Comparison of ENCODE assay signal across 8 cellular contexts in the genomic region with DNA sequence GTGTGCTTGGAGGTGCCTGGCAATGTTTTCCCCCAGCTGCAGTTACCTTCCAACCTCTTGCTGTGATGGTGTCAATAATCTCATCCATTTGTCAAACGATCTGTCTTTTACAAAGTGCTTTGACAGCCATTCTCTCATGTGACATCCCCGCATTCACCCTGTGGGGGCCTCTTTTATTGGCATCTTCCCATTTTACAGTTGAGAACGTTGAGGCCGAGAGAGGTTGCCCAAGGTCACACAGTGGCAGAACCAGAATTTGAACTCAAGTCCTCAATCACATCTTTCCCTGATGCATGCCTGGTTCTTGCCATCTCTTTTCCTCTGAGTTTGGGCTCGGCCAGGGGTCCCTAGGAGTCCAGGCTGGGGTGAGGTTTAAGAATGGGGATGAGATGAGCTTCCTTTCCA. TPM values are rescaled to one million over a fixed set of nuclear protein-coding genes. Genes with fewer than 3 reads are reported as not detected.
DNase-seq lines count a peak whose midpoint lies in the region; ATAC-seq, FAIRE-seq and TF ChIP-seq lines count a peak whose summit lies in the region.

No MANE protein-coding gene starts in this region.

- peaks cover 40% of the 10 kb centered on the region for H3K36me3 Mint-ChIP-seq in MCF 10A (ENCODE audit: insufficient read depth, unreplicated experiment)

- peak overlapping the region; percentile 21 for H3K4me2 ChIP-seq in mesendoderm (ENCODE audit: low read length)

- H3K56ac ChIP-seq in mesendoderm (ENCODE audit: low read length): peak overlapping the region; percentile 97

- H3K9ac ChIP-seq in mesendoderm (ENCODE audit: low read length): peak overlapping the region; percentile 90

- H3K4me3 ChIP-seq in cardiac muscle cell: peak overlapping the region; percentile 64
- peak overlapping the region; percentile 88 for H3K4me3 ChIP-seq in mesendoderm (ENCODE audit: low read length)
- H3K4me3 ChIP-seq in upper lobe of right lung: peak overlapping the region; percentile 99

- intact Hi-C loops in left cardiac atrium (cut with DNase I) (no loop called here), MCF 10A (cut with micrococcal nuclease) (loop anchor here (2.0 kb wide), 2 partner anchors 48 to 112 kb away; partner anchors contain the start of genes CDIPT and KCTD13), upper lobe of right lung (cut with DNase I) (no loop called here)

- peaks cover 27% of the 10 kb centered on the region for H3K79me1 ChIP-seq in mesendoderm (ENCODE audit: low read length)

- H2BK15ac ChIP-seq in mesendoderm (replicated peaks; ENCODE audit: low read depth): no peak overlapping the region

- H3K9me3 ChIP-seq in cardiac muscle cell (ENCODE audit: low read depth) (no peaks in the 10 kb centered on the region), upper lobe of right lung (no peaks in the 10 kb centered on the region)

- H3K36me3 ChIP-seq in cardiac muscle cell (peaks cover 13% of the 10 kb centered on the region), mesendoderm (ENCODE audit: control insufficient read depth, insufficient read depth, low read length) (peaks cover 4% of the 10 kb centered on the region), upper lobe of right lung (peaks cover 40% of the 10 kb centered on the region)

- H3K4me1 Mint-ChIP-seq in MCF 10A (ENCODE audit: insufficient read depth, unreplicated experiment): peaks cover 27% of the 10 kb centered on the region

- no peak overlapping the region for H3K4ac ChIP-seq in mesendoderm (ENCODE audit: low read depth, low read length)

- peaks cover 28% of the 10 kb centered on the region for H3K79me2 ChIP-seq in mesendoderm (ENCODE audit: control insufficient read depth, insufficient read depth, low read length)

- POLR2A ChIA-PET in MCF 10A (lab: Yijun Ruan, JAX): interaction anchor here (0.6 to 5.8 kb wide), 16 partner anchors 7 to 185 kb away, joined by 3 to 75 read pairs (median 4); partner anchors contain the start of genes ALDOA, ASPHD1, HIRIP3 and INO80E

- H3K18ac ChIP-seq in mesendoderm (ENCODE audit: low read length): no peak overlapping the region

- no peaks in the 10 kb centered on the region for H3K27me3 ChIP-seq in cardiac muscle cell
- no peaks in the 10 kb centered on the region for H3K27me3 ChIP-seq in mesendoderm (ENCODE audit: insufficient read depth, low read length, poor library complexity)
- H3K27me3 ChIP-seq in upper lobe of right lung: no peaks in the 10 kb centered on the region

- H2AK5ac ChIP-seq in mesendoderm (ENCODE audit: low read length): no peak overlapping the region

- WGBS in mesendoderm (ENCODE audit: extremely low coverage, insufficient coverage, low lambda C conversion rate): no CpG with 5 or more reads among the region's 5 CpGs

- H2BK120ac ChIP-seq in mesendoderm (ENCODE audit: low read depth, low read length): no peak overlapping the region

- H3K23ac ChIP-seq in mesendoderm (ENCODE audit: low read length): no peak overlapping the region

- no TSS peak for BruUV-seq in MCF 10A (replicated peaks; lab: Mats Ljungman, UMichigan)

- H2BK5ac ChIP-seq in mesendoderm (ENCODE audit: low read length): no peak overlapping the region

- H3K27ac Mint-ChIP-seq in MCF 10A (ENCODE audit: low read depth, unreplicated experiment): peak overlapping the region; percentile 98

- peaks cover 17% of the 10 kb centered on the region for H3K4me1 ChIP-seq in cardiac muscle cell (ENCODE audit: low read depth)
- peaks cover 12% of the 10 kb centered on the region for H3K4me1 ChIP-seq in mesendoderm (ENCODE audit: control insufficient read depth, low read depth, low read length)
- peaks cover 33% of the 10 kb centered on the region for H3K4me1 ChIP-seq in upper lobe of right lung

- no peak for FAIRE-seq in HTR-8/SVneo (lab: Jason Lieb, UNC)

- H3K27ac ChIP-seq in cardiac muscle cell (no peak overlapping the region), mesendoderm (ENCODE audit: low read depth, low read length) (no peak overlapping the region), upper lobe of right lung (peak overlapping the region; percentile 93)

- DNase-seq in cardiac muscle cell (ENCODE audit: low read depth in 1 of 2, low spot score in 1 of 2) (no peak), left cardiac atrium (no peak), MCF 10A (ENCODE audit: unreplicated experiment) (no peak), mesendoderm (no peak), upper lobe of right lung (no peak), NCI-H2081 (lab: John Stamatoyannopoulos, UW) (no peak), HTR-8/SVneo (ENCODE audit: insufficient read length, low spot score) (no peak)

- CTCF ChIA-PET in MCF 10A (lab: Yijun Ruan, JAX): interaction anchor here (0.5 to 1.6 kb wide), 6 partner anchors 9 to 156 kb away, joined by 3 to 5 read pairs (median 4); no protein-coding TSS in a partner anchor

- no peak for TF ChIP-seq CTCF in cardiac muscle cell (IDR thresholded peaks at IDR 0.05; ENCODE audit: low read depth, low read length)
- TF ChIP-seq CTCF in MCF 10A (IDR thresholded peaks at IDR 0.05; ENCODE audit: unreplicated experiment): no peak
- TF ChIP-seq CTCF in upper lobe of right lung (IDR thresholded peaks at IDR 0.05): no peak

- no peak overlapping the region for H4K5ac ChIP-seq in mesendoderm (ENCODE audit: low read length)

- no peak overlapping the region for H4K8ac ChIP-seq in mesendoderm (ENCODE audit: low read depth, low read length)

- no peaks in the 10 kb centered on the region for H3K27me3 Mint-ChIP-seq in MCF 10A (ENCODE audit: insufficient read depth, unreplicated experiment)

- H3K9me3 Mint-ChIP-seq in MCF 10A (ENCODE audit: unreplicated experiment): no peaks in the 10 kb centered on the region

- ATAC-seq in left cardiac atrium (no peak), upper lobe of right lung (no peak), HG03354 (IDR thresholded peaks at IDR 0.05; ENCODE audit: poor library complexity, severe bottlenecking, unreplicated experiment) (no peak)

- peak overlapping the region; percentile 96 for H3K4me3 Mint-ChIP-seq in MCF 10A (ENCODE audit: unreplicated experiment)

RNA-seq across cellular contexts. Expression of gene TAOK2, which starts 1.5 kb away (rescaled TPM):
- total RNA-seq in cardiac muscle cell: 69.4 and 70.9 TPM in 2 replicates
- polyA plus RNA-seq in cardiac muscle cell: 25.8 and 36.2 TPM in 2 replicates
- 10 to 100 TPM; 33.6 to 45.8 TPM for total RNA-seq in left cardiac atrium
- 29.3 and 33.1 TPM in 2 replicates for total RNA-seq in MCF 10A (2022)
- 10.0 TPM for polyA plus RNA-seq in mesendoderm (2013, experiment 1 of 2)
- 10.1 TPM for polyA plus RNA-seq in mesendoderm (2013, experiment 2 of 2)
- total RNA-seq in upper lobe of right lung: 75.4 TPM

RNA-seq across cellular contexts. Expression of gene TMEM219, which starts 13.3 kb away (rescaled TPM):
- total RNA-seq in cardiac muscle cell: 73.7 and 110 TPM in 2 replicates
- polyA plus RNA-seq in cardiac muscle cell: 109 and 156 TPM in 2 replicates
- total RNA-seq in left cardiac atrium: 10 to 100 TPM; 73.8 to 78.8 TPM
- total RNA-seq in MCF 10A (2022): 62.1 and 68.1 TPM in 2 replicates
- polyA plus RNA-seq in mesendoderm (2013, experiment 1 of 2): 43.5 TPM
- polyA plus RNA-seq in mesendoderm (2013, experiment 2 of 2): 43.6 TPM
- total RNA-seq in upper lobe of right lung: 133 TPM

RNA-seq across cellular contexts. Expression of gene HIRIP3, which starts 20.3 kb away (rescaled TPM):
- total RNA-seq in cardiac muscle cell (22.2 and 25.6 TPM in 2 replicates), left cardiac atrium (10 to 100 TPM; 13.0 to 18.4 TPM), MCF 10A (2022) (12.9 and 20.7 TPM in 2 replicates), upper lobe of right lung (20.3 TPM)
- polyA plus RNA-seq in cardiac muscle cell: 26.7 and 32.5 TPM in 2 replicates
- 13.5 TPM for polyA plus RNA-seq in mesendoderm (2013, experiment 1 of 2)
- polyA plus RNA-seq in mesendoderm (2013, experiment 2 of 2): 14.8 TPM

RNA-seq across cellular contexts. Expression of gene INO80E, which starts 20.9 kb away (rescaled TPM):
- total RNA-seq in cardiac muscle cell (83.7 and 167 TPM in 2 replicates), left cardiac atrium (10 to 100 TPM; 33.6 to 35.9 TPM), MCF 10A (2022) (82.0 and 90.1 TPM in 2 replicates), upper lobe of right lung (65.3 TPM)
- polyA plus RNA-seq in cardiac muscle cell: 17.1 and 19.0 TPM in 2 replicates
- polyA plus RNA-seq in mesendoderm (2013, experiment 1 of 2): 73.7 TPM
- 74.0 TPM for polyA plus RNA-seq in mesendoderm (2013, experiment 2 of 2)

RNA-seq across cellular contexts. Expression of gene DOC2A, which starts 35.7 kb away (rescaled TPM):
- total RNA-seq in cardiac muscle cell (1.6 and 7.2 TPM in 2 replicates), left cardiac atrium (under 1 TPM; 0.63 to 0.77 TPM), MCF 10A (2022) (1.2 TPM in 2 replicates), upper lobe of right lung (2.6 TPM)
- 3.3 and 6.9 TPM in 2 replicates for polyA plus RNA-seq in cardiac muscle cell
- 0.84 TPM for polyA plus RNA-seq in mesendoderm (2013, experiment 1 of 2)
- polyA plus RNA-seq in mesendoderm (2013, experiment 2 of 2): 0.73 TPM
